Comparison of ENCODE assay signal across 6 cellular contexts in the genomic region with DNA sequence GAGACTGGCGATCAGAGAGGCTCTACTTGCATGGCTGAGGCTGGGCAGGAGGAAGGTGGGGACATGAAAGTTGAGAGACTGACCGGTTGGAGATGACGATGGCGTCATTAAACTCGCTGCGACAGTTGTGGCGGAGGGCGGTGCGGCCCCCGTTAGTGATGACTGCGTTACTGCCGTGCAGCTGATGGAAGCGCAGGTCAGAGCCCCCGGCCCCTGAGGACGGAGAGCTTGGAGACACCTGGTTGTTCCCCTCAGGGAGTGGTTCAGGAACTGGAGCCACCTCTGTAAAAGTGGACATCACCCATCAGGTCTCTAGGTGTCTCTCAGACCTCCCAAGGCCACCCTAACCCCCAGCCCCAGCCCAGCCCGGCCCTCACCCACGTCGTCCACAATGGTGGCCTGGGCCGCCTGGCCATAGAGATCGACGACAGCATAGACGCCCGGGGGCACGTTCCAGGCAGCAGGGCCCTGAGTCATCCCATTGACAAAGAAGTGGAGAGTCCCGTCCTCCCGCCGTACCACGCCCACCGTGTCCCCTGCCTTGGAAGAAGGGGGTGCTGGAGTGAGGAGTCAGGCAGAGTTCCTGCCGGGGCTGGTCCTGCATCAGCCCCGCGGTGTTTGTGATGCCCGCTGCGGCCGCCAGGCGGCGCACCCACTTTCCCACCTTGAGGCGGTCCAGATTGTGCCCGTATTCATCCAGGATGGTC. TPM values are rescaled to one million over a fixed set of nuclear protein-coding genes. Genes with fewer than 3 reads are reported as not detected.
A peak's percentile ranks its signal among the peaks of the same experiment; 100 is the strongest.
DNase-seq lines count a peak whose midpoint lies in the region; ATAC-seq and TF ChIP-seq lines count a peak whose summit lies in the region.

No MANE protein-coding gene starts in this region.

- DNase-seq in GM10266 (ENCODE audit: extremely low spot score) = peak; percentile 72
- DNase-seq in activated CD4-positive, alpha-beta T cell treated with anti-CD3 and anti-CD28 coated beads for 1 hour = peak; percentile 44
- DNase-seq in foreskin keratinocyte = peak in 1 of 2 donors; percentile 15
- peak; percentile 36 to 50 (median 42) for DNase-seq in stimulated activated CD4-positive, alpha-beta T cell treated with anti-CD3 and anti-CD28 coated beads, TNF-alpha, amount 100 ng/mL, for 4 hours (ENCODE audit: low read depth in 3 of 3)
- DNase-seq in ACHN = no peak

- TF ChIP-seq CTCF in GM10266 (IDR thresholded peaks at IDR 0.05; ENCODE audit: control insufficient read depth, insufficient read depth, low read depth, missing control alignments) (peak; percentile 84), foreskin keratinocyte (conservative IDR thresholded peaks at IDR 0.05) (peak; percentile 86)

- ATAC-seq in foreskin keratinocyte (peak; percentile 67), GM18909 (IDR thresholded peaks at IDR 0.05; ENCODE audit: poor library complexity, unreplicated experiment) (no peak)

- no peaks in the 10 kb centered on the region for H3K27me3 ChIP-seq in foreskin keratinocyte

- peaks cover 8% of the 10 kb centered on the region for H3K4me1 ChIP-seq in foreskin keratinocyte

- no peak overlapping the region for H3K27ac ChIP-seq in foreskin keratinocyte

- in situ Hi-C loops in ACHN (cut with HindIII; ENCODE audit: low pct_ligation_motif_present, low pct_unique_long_range_greater_than_20kb, low sequenced_read_pairs) = no loop called here

RNA-seq across cellular contexts. Expression of a gene that starts 5.3 kb away (rescaled TPM):
- 20.0 and 22.7 TPM in 2 replicates for total RNA-seq in foreskin keratinocyte
- polyA plus RNA-seq in foreskin keratinocyte = 11.4 and 14.1 TPM in 2 replicates

RNA-seq across cellular contexts. Expression of a gene that starts 8.7 kb away (rescaled TPM):
- total RNA-seq in foreskin keratinocyte = 52.0 and 63.8 TPM in 2 replicates
- polyA plus RNA-seq in foreskin keratinocyte = 59.8 and 71.0 TPM in 2 replicates

RNA-seq across cellular contexts. Expression of a gene that starts 12.4 kb away (rescaled TPM):
- 3.7 and 7.6 TPM in 2 replicates for total RNA-seq in foreskin keratinocyte
- 3.5 and 4.0 TPM in 2 replicates for polyA plus RNA-seq in foreskin keratinocyte

RNA-seq across cellular contexts. Expression of a gene that starts 16.5 kb away (rescaled TPM):
- total RNA-seq in foreskin keratinocyte = 922 and 1,087 TPM in 2 replicates
- polyA plus RNA-seq in foreskin keratinocyte = 1,285 and 1,536 TPM in 2 replicates

RNA-seq across cellular contexts. Expression of a gene that starts 28.1 kb away (rescaled TPM):
- total RNA-seq in foreskin keratinocyte = 7.7 and 9.3 TPM in 2 replicates
- 9.0 and 12.4 TPM in 2 replicates for polyA plus RNA-seq in foreskin keratinocyte
